Comparison of ENCODE assay signal across 19 cellular contexts in the genomic region with DNA sequence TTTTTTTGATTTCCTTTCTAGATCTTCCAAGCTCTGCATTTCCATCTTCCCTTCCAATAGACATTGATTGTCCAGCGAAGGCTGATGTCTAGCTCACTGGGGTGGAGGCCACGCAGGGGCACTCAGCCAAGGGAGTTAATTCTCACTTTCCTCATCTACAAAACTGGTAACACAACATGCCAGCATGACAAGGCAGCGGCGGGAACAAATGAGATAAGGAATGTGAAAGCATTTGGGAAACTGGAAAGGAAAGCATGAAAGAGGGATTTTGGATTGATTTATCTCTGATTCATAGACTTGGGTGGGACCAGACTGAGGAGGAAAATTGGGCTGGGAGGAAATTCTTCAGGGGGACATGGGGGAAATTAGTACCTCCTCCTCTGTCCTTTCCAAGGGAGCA.
DNase-seq lines count a peak whose midpoint lies in the region; ATAC-seq and TF ChIP-seq lines count a peak whose summit lies in the region.
"Had no signal": no experiment of that assay in that cellular context is flagged by ENCODE, and none has a peak within 500 bp of the region (broad histone marks: within the 10 kb centered on the region; RNA-seq: fewer than 3 reads in every experiment).

No MANE protein-coding gene starts in this region.

- H3K9me3 Mint-ChIP-seq in nephron, result no peaks in the 10 kb centered on the region
- no peaks in the 10 kb centered on the region for H3K9me3 Mint-ChIP-seq in naive thymus-derived CD8-positive, alpha-beta T cell
- H3K9me3 Mint-ChIP-seq: activated CD4-positive, alpha-beta memory T cell treated with anti-CD3 and anti-CD28 coated beads, Interleukin-2, amount 10 ng/mL, durations not matched to agents 7 days and 5 days; GM23338; WTC11 had no signal

- no peaks in the 10 kb centered on the region for H3K9me3 ChIP-seq in upper lobe of right lung
- H3K9me3 ChIP-seq: SJCRH30 had no signal

- POLR2A ChIA-PET in naive thymus-derived CD8-positive, alpha-beta T cell (lab: Charles Lee), result no interaction called here

- TF ChIP-seq CTCF in fibroblast of the aortic adventitia (IDR thresholded peaks at IDR 0.05; ENCODE audit: insufficient read depth, low read length) (no peak), nephron (IDR thresholded peaks at IDR 0.05; ENCODE audit: unreplicated experiment in 3 of 3) (no peak), upper lobe of right lung (IDR thresholded peaks at IDR 0.05) (no peak)

- no peaks in the 10 kb centered on the region for H3K36me3 ChIP-seq in upper lobe of right lung

- ATAC-seq in left ventricle myocardium superior (peak; percentile 27), Right ventricle myocardium inferior (no peak), upper lobe of right lung (peak; percentile 37)
- no peak for ATAC-seq in naive thymus-derived CD8-positive, alpha-beta T cell
- ATAC-seq: foreskin keratinocyte, T-helper 17 cell, WTC11 had no signal

- no peaks in the 10 kb centered on the region for H3K36me3 Mint-ChIP-seq in nephron (ENCODE audit: low read depth)
- no peaks in the 10 kb centered on the region for H3K36me3 Mint-ChIP-seq in naive thymus-derived CD8-positive, alpha-beta T cell
- H3K36me3 Mint-ChIP-seq: WTC11 had no signal

- H3K4me3 ChIP-seq in fibroblast of the aortic adventitia (ENCODE audit: low read depth, low read length), result no peak overlapping the region
- H3K4me3 ChIP-seq in upper lobe of right lung, result no peak overlapping the region
- H3K4me3 ChIP-seq: GM23338, SJCRH30 had no signal

- intact Hi-C loops in left ventricle myocardium superior (cut with micrococcal nuclease), result no loop called here
- intact Hi-C loops in Right ventricle myocardium inferior (cut with DNase I), result loop anchor here (5.0 kb wide), 1 partner anchor 88 kb away; a partner anchor contains a TSS
- intact Hi-C loops in upper lobe of right lung (cut with DNase I), result no loop called here

- H3K4me1 ChIP-seq in upper lobe of right lung, result peaks cover 61% of the 10 kb centered on the region

- no peak overlapping the region for H3K4me3 Mint-ChIP-seq in nephron
- no peak overlapping the region for H3K4me3 Mint-ChIP-seq in naive thymus-derived CD8-positive, alpha-beta T cell
- H3K4me3 Mint-ChIP-seq: activated CD4-positive, alpha-beta memory T cell treated with anti-CD3 and anti-CD28 coated beads, Interleukin-2, amount 10 ng/mL, durations not matched to agents 7 days and 5 days; GM23338; T-helper 17 cell; WTC11 had no signal

- peak overlapping the region; percentile 21 to 72 (median 61) for H3K27ac Mint-ChIP-seq in nephron
- no peak overlapping the region for H3K27ac Mint-ChIP-seq in naive thymus-derived CD8-positive, alpha-beta T cell
- H3K27ac Mint-ChIP-seq: activated CD4-positive, alpha-beta memory T cell treated with anti-CD3 and anti-CD28 coated beads, Interleukin-2, amount 10 ng/mL, durations not matched to agents 7 days and 5 days; GM23338; T-helper 17 cell; WTC11 had no signal

- H3K4me1 Mint-ChIP-seq in nephron, result peaks cover 53% of the 10 kb centered on the region
- H3K4me1 Mint-ChIP-seq in naive thymus-derived CD8-positive, alpha-beta T cell, result no peaks in the 10 kb centered on the region
- H3K4me1 Mint-ChIP-seq: activated CD4-positive, alpha-beta memory T cell treated with anti-CD3 and anti-CD28 coated beads, Interleukin-2, amount 10 ng/mL, durations not matched to agents 7 days and 5 days had no signal

- H3K27me3 ChIP-seq in upper lobe of right lung, result no peaks in the 10 kb centered on the region
- H3K27me3 ChIP-seq: foreskin keratinocyte, SJCRH30 had no signal

- peaks cover 17% of the 10 kb centered on the region for H3K27me3 Mint-ChIP-seq in nephron (ENCODE audit: low read depth)
- H3K27me3 Mint-ChIP-seq in naive thymus-derived CD8-positive, alpha-beta T cell, result peaks cover 0 to 5% (median 0%) of the 10 kb centered on the region in 5 donors

- DNase-seq in left ventricle myocardium superior, result peak; percentile 52
- DNase-seq in Right ventricle myocardium inferior (ENCODE audit: missing footprints), result no peak
- peak; percentile 88 for DNase-seq in fibroblast of the aortic adventitia (ENCODE audit: low read depth)
- DNase-seq in upper lobe of right lung, result no peak
- no peak for DNase-seq in naive thymus-derived CD8-positive, alpha-beta T cell
- no peak for DNase-seq in OCI-M1 (lab: John Stamatoyannopoulos, UW)
- DNase-seq in T-helper 9 cell, result no peak
- DNase-seq: activated CD4-positive, alpha-beta memory T cell treated with anti-CD3 and anti-CD28 coated beads, Interleukin-2, amount 10 ng/mL, durations not matched to agents 7 days and 5 days; activated naive CD4-positive, alpha-beta T cell treated with Interleukin-2 at 50 U/mL for 16 hours; anterior cingulate cortex; NCI-H2171; stimulated activated CD4-positive, alpha-beta T cell treated with anti-CD3 and anti-CD28 coated beads, Interleukin-4, amount 100 ng/mL, for 1 hour; T-helper 17 cell had no signal

- no peak overlapping the region for H3K27ac ChIP-seq in upper lobe of right lung
- H3K27ac ChIP-seq: C4-2B, foreskin keratinocyte, SJCRH30 had no signal

Comparison
In these comparisons a context has a peak if more than half of its experiments do, and no peak if none do; other contexts are left out.
1. ATAC-seq: peak in left ventricle myocardium superior (single experiment) and upper lobe of right lung (single experiment); none in Right ventricle myocardium inferior (single experiment) and naive thymus-derived CD8-positive, alpha-beta T cell (0 of 2).
2. DNase-seq: peak in left ventricle myocardium superior (single experiment) and fibroblast of the aortic adventitia (single experiment); none in Right ventricle myocardium inferior (single experiment), upper lobe of right lung (single experiment), naive thymus-derived CD8-positive, alpha-beta T cell (0 of 10), OCI-M1 (single experiment) and T-helper 9 cell (single experiment).
3. H3K27ac Mint-ChIP-seq: peak in nephron (3 of 3); none in naive thymus-derived CD8-positive, alpha-beta T cell (0 of 10).